In the genomic region with DNA sequence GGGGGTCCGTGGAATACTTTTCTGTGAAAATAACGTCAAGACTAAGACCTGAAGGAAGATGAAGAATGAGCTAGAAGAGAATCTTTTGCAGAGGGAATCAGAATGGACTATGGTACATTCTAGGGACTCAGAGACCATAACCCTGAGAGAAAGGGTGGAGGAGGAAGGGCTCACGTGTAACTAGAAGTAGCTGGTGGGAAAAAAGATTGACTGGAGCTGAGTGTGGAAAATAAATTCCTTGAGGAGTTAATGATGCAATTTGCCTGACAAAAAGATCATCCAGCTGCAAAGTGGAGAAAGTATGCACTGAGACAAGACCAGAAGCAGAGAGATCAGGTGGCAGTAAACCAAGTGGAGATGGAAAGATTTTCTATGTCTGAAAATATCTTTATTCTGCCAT, we compare ENCODE assay signal across 28 cellular contexts. TPM values are rescaled to one million over a fixed set of nuclear protein-coding genes. Genes with fewer than 3 reads are reported as not detected.
DNase-seq lines count a peak whose midpoint lies in the region; ATAC-seq and TF ChIP-seq lines count a peak whose summit lies in the region.
"Had no signal": no experiment of that assay in that cellular context is flagged by ENCODE, and none has a peak within 500 bp of the region (broad histone marks: within the 10 kb centered on the region; RNA-seq: fewer than 3 reads in every experiment).

No MANE protein-coding gene starts in this region.

- DNase-seq in activated naive CD8-positive, alpha-beta T cell treated with anti-CD3 and anti-CD28 coated beads, Interleukin-2, amount 50 U/mL, for 24 hours = no peak
- DNase-seq in activated B cell treated with CpG ODN at 0.5 μM for 24 hours = no peak
- DNase-seq in left colon = no peak
- DNase-seq in dorsolateral prefrontal cortex = no peak
- no peak for DNase-seq in ovary
- DNase-seq: 8988T; activated CD4-positive, alpha-beta memory T cell treated with anti-CD3 and anti-CD28 coated beads, Interleukin-2, amount 10 ng/mL, durations not matched to agents 7 days and 5 days; activated CD4-positive, CD25-positive, alpha-beta regulatory T cell; AML-193; brain microvascular endothelial cell; CD4-positive, alpha-beta memory T cell; colonic mucosa; effector memory CD8-positive, alpha-beta T cell; gastrocnemius medialis; hippocampal formation; Kasumi-1; mucosa of descending colon; NCI-H1930; NCI-H526 treated with DMSO at 0.1 percent for 48 hours; T1000; upper lobe of left lung had no signal

- no peak overlapping the region for H3K4me3 Mint-ChIP-seq in activated naive CD8-positive, alpha-beta T cell
- no peak overlapping the region for H3K4me3 Mint-ChIP-seq in activated naive CD8-positive, alpha-beta T cell treated with anti-CD3 and anti-CD28 coated beads, Interleukin-2, amount 50 U/mL, for 24 hours
- H3K4me3 Mint-ChIP-seq in activated B cell treated with CpG ODN at 0.5 μM for 24 hours = no peak overlapping the region
- no peak overlapping the region for H3K4me3 Mint-ChIP-seq in stimulated activated memory B cell treated with anti-CD40 and anti-IgM and Interleukin-4, amounts not matched to agents 10 μg/mL and 1 μg/mL and 100 μg/mL, for 72 hours
- H3K4me3 Mint-ChIP-seq: activated CD4-positive, alpha-beta memory T cell treated with anti-CD3 and anti-CD28 coated beads, Interleukin-2, amount 10 ng/mL, durations not matched to agents 7 days and 5 days; CD4-positive, alpha-beta memory T cell; effector memory CD8-positive, alpha-beta T cell had no signal

- no peaks in the 10 kb centered on the region for H3K27me3 Mint-ChIP-seq in activated naive CD8-positive, alpha-beta T cell
- H3K27me3 Mint-ChIP-seq in activated naive CD8-positive, alpha-beta T cell treated with anti-CD3 and anti-CD28 coated beads, Interleukin-2, amount 50 U/mL, for 24 hours = no peaks in the 10 kb centered on the region
- H3K27me3 Mint-ChIP-seq in activated B cell treated with CpG ODN at 0.5 μM for 24 hours = no peaks in the 10 kb centered on the region
- H3K27me3 Mint-ChIP-seq in stimulated activated memory B cell treated with anti-CD40 and anti-IgM and Interleukin-4, amounts not matched to agents 10 μg/mL and 1 μg/mL and 100 μg/mL, for 72 hours = no peaks in the 10 kb centered on the region
- H3K27me3 Mint-ChIP-seq: activated CD4-positive, alpha-beta memory T cell treated with anti-CD3 and anti-CD28 coated beads, Interleukin-2, amount 10 ng/mL, durations not matched to agents 7 days and 5 days; CD4-positive, alpha-beta memory T cell; effector memory CD8-positive, alpha-beta T cell had no signal

- POLR2A ChIA-PET in activated B cell treated with CpG ODN at 0.5 μM for 24 hours (lab: Charles Lee) = interaction anchor here (0.6 to 2.1 kb wide), 11 partner anchors 11 to 110 kb away, joined by 3 to 10 read pairs (median 4); partner anchors contain the start of gene TBL1XR1

- no peaks in the 10 kb centered on the region for H3K9me3 Mint-ChIP-seq in activated naive CD8-positive, alpha-beta T cell (ENCODE audit: low read depth)
- H3K9me3 Mint-ChIP-seq in activated naive CD8-positive, alpha-beta T cell treated with anti-CD3 and anti-CD28 coated beads, Interleukin-2, amount 50 U/mL, for 24 hours = peaks cover 6% of the 10 kb centered on the region
- H3K9me3 Mint-ChIP-seq in activated B cell treated with CpG ODN at 0.5 μM for 24 hours = no peaks in the 10 kb centered on the region
- no peaks in the 10 kb centered on the region for H3K9me3 Mint-ChIP-seq in stimulated activated memory B cell treated with anti-CD40 and anti-IgM and Interleukin-4, amounts not matched to agents 10 μg/mL and 1 μg/mL and 100 μg/mL, for 72 hours

- H3K27ac ChIP-seq in dorsolateral prefrontal cortex = no peak overlapping the region
- no peak overlapping the region for H3K27ac ChIP-seq in ovary
- H3K27ac ChIP-seq: brain microvascular endothelial cell, esophagus muscularis mucosa, gastrocnemius medialis, prostate gland, upper lobe of left lung had no signal

- intact Hi-C loops in activated B cell treated with CpG ODN at 0.5 μM for 24 hours (cut with micrococcal nuclease) = no loop called here
- intact Hi-C loops in left colon (cut with DNase I, micrococcal nuclease) = no loop called here
- intact Hi-C loops in dorsolateral prefrontal cortex (cut with DNase I) = no loop called here
- intact Hi-C loops in ovary (cut with DNase I) = no loop called here

- no peak for ATAC-seq in activated naive CD8-positive, alpha-beta T cell treated with anti-CD3 and anti-CD28 coated beads, Interleukin-2, amount 50 U/mL, for 24 hours
- no peak for ATAC-seq in activated B cell treated with CpG ODN at 0.5 μM for 24 hours (ENCODE audit: low read depth)
- ATAC-seq in left colon = peak; percentile 39
- no peak for ATAC-seq in stimulated activated memory B cell treated with anti-CD40 and anti-IgM and Interleukin-4, amounts not matched to agents 10 μg/mL and 1 μg/mL and 100 μg/mL, for 72 hours
- ATAC-seq in GM18858 (IDR thresholded peaks at IDR 0.05; ENCODE audit: unreplicated experiment) = no peak
- ATAC-seq: effector memory CD8-positive, alpha-beta T cell; gastrocnemius medialis; Right ventricle myocardium inferior had no signal

- H3K4me1 ChIP-seq in ovary (ENCODE audit: insufficient read depth) = no peaks in the 10 kb centered on the region
- H3K4me1 ChIP-seq: colonic mucosa, esophagus muscularis mucosa, HAP-1, prostate gland had no signal

- no peak for TF ChIP-seq CTCF in activated B cell treated with CpG ODN at 0.5 μM for 24 hours (IDR thresholded peaks at IDR 0.05)
- TF ChIP-seq CTCF in dorsolateral prefrontal cortex (IDR thresholded peaks at IDR 0.05 in 54 of 56, conservative IDR thresholded peaks at IDR 0.05 in 2 of 56; ENCODE audit: low read depth in 1 of 56, partially characterized antibody in 56 of 56) = no peak
- TF ChIP-seq CTCF in ovary (IDR thresholded peaks at IDR 0.05) = no peak

- TF ChIP-seq POLR2A in ovary (IDR thresholded peaks at IDR 0.05) = no peak

- no peaks in the 10 kb centered on the region for H3K4me1 Mint-ChIP-seq in activated naive CD8-positive, alpha-beta T cell (ENCODE audit: low read depth)
- peaks cover 5% of the 10 kb centered on the region for H3K4me1 Mint-ChIP-seq in activated naive CD8-positive, alpha-beta T cell treated with anti-CD3 and anti-CD28 coated beads, Interleukin-2, amount 50 U/mL, for 24 hours
- peaks cover 48% of the 10 kb centered on the region for H3K4me1 Mint-ChIP-seq in activated B cell treated with CpG ODN at 0.5 μM for 24 hours
- peaks cover 44% of the 10 kb centered on the region for H3K4me1 Mint-ChIP-seq in stimulated activated memory B cell treated with anti-CD40 and anti-IgM and Interleukin-4, amounts not matched to agents 10 μg/mL and 1 μg/mL and 100 μg/mL, for 72 hours
- H3K4me1 Mint-ChIP-seq: activated CD4-positive, alpha-beta memory T cell treated with anti-CD3 and anti-CD28 coated beads, Interleukin-2, amount 10 ng/mL, durations not matched to agents 7 days and 5 days had no signal

- no peaks in the 10 kb centered on the region for H3K27me3 ChIP-seq in dorsolateral prefrontal cortex
- no peaks in the 10 kb centered on the region for H3K27me3 ChIP-seq in ovary
- H3K27me3 ChIP-seq: brain microvascular endothelial cell, colonic mucosa, esophagus muscularis mucosa, gastrocnemius medialis, upper lobe of left lung had no signal

- peak overlapping the region; percentile 2 for H3K27ac Mint-ChIP-seq in activated naive CD8-positive, alpha-beta T cell
- H3K27ac Mint-ChIP-seq in activated naive CD8-positive, alpha-beta T cell treated with anti-CD3 and anti-CD28 coated beads, Interleukin-2, amount 50 U/mL, for 24 hours = no peak overlapping the region
- peak overlapping the region; percentile 76 for H3K27ac Mint-ChIP-seq in activated B cell treated with CpG ODN at 0.5 μM for 24 hours
- peak overlapping the region; percentile 22 for H3K27ac Mint-ChIP-seq in stimulated activated memory B cell treated with anti-CD40 and anti-IgM and Interleukin-4, amounts not matched to agents 10 μg/mL and 1 μg/mL and 100 μg/mL, for 72 hours
- H3K27ac Mint-ChIP-seq: activated CD4-positive, alpha-beta memory T cell treated with anti-CD3 and anti-CD28 coated beads, Interleukin-2, amount 10 ng/mL, durations not matched to agents 7 days and 5 days; effector memory CD8-positive, alpha-beta T cell had no signal

- H3K36me3 ChIP-seq in ovary = no peaks in the 10 kb centered on the region
- H3K36me3 ChIP-seq: brain microvascular endothelial cell, colonic mucosa, esophagus muscularis mucosa, gastrocnemius medialis, HAP-1, prostate gland, upper lobe of left lung had no signal

- H3K4me3 ChIP-seq in dorsolateral prefrontal cortex (no peak overlapping the region), ovary (no peak overlapping the region)
- H3K4me3 ChIP-seq: colonic mucosa, esophagus muscularis mucosa, gastrocnemius medialis, HAP-1, mucosa of descending colon, prostate gland, upper lobe of left lung had no signal

- no peaks in the 10 kb centered on the region for H3K9me3 ChIP-seq in ovary
- H3K9me3 ChIP-seq: colonic mucosa, esophagus muscularis mucosa, gastrocnemius medialis, HAP-1, mucosa of descending colon, prostate gland, upper lobe of left lung had no signal

- H3K36me3 Mint-ChIP-seq in activated naive CD8-positive, alpha-beta T cell = no peaks in the 10 kb centered on the region
- H3K36me3 Mint-ChIP-seq in activated naive CD8-positive, alpha-beta T cell treated with anti-CD3 and anti-CD28 coated beads, Interleukin-2, amount 50 U/mL, for 24 hours (ENCODE audit: low read depth) = peaks cover 3% of the 10 kb centered on the region
- no peaks in the 10 kb centered on the region for H3K36me3 Mint-ChIP-seq in activated B cell treated with CpG ODN at 0.5 μM for 24 hours (ENCODE audit: low read depth)
- H3K36me3 Mint-ChIP-seq in stimulated activated memory B cell treated with anti-CD40 and anti-IgM and Interleukin-4, amounts not matched to agents 10 μg/mL and 1 μg/mL and 100 μg/mL, for 72 hours = no peaks in the 10 kb centered on the region
- H3K36me3 Mint-ChIP-seq: CD4-positive, alpha-beta memory T cell had no signal

- 74 to 81% (median 80%) methylated on average over 3 of the region's 3 CpGs for WGBS in ovary, 3 donors

- no peak for TF ChIP-seq EP300 in ovary (IDR thresholded peaks at IDR 0.05)

- CTCF ChIA-PET in activated B cell treated with CpG ODN at 0.5 μM for 24 hours (lab: Charles Lee) = interaction anchor here (1.6 kb wide), 1 partner anchor 52 kb away, joined by 7 read pairs; no protein-coding TSS in a partner anchor

RNA-seq across cellular contexts. Expression of gene TBL1XR1, which starts 52.8 kb away (rescaled TPM):
- total RNA-seq in activated B cell treated with CpG ODN at 0.5 μM for 24 hours (312 and 372 TPM in 2 replicates), left colon (100 to 1,000 TPM; 165 to 186 TPM), dorsolateral prefrontal cortex (100 to 1,000 TPM; 104 to 240 (median 165) TPM), ovary (100 to 1,000 TPM in 5 of 7 donors, 10 to 100 TPM in 2; 73.8 to 160 (median 132) TPM)
- polyA plus RNA-seq in ovary = 10 to 100 TPM; 30.0 to 36.2 TPM
